In the genomic region with DNA sequence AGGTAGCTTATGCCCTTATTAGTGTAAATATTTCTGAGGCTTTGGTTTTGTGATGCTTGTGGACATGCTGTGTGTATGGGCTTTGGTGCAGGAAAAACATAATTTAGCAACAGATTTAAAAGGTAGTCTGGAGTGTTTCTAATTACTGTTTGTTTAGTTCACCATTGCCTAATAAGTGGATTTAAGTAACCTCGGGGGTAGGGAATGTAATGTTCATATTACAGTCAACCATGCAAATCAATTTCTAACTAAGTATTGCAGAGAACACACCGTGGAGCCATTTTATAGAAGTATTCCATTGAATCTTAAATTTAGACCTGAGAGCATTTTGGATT, we compare ENCODE assay signal across 13 cellular contexts. TPM values are rescaled to one million over a fixed set of nuclear protein-coding genes. Genes with fewer than 3 reads are reported as not detected.
DNase-seq lines count a peak whose midpoint lies in the region; ATAC-seq and TF ChIP-seq lines count a peak whose summit lies in the region.
"Had no signal": no experiment of that assay in that cellular context is flagged by ENCODE, and none has a peak within 500 bp of the region (broad histone marks: within the 10 kb centered on the region; RNA-seq: fewer than 3 reads in every experiment).

No MANE protein-coding gene starts in this region.

- H3K36me3 ChIP-seq in SJCRH30: no peaks in the 10 kb centered on the region
- H3K36me3 ChIP-seq in gastroesophageal sphincter: no peaks in the 10 kb centered on the region
- no peaks in the 10 kb centered on the region for H3K36me3 ChIP-seq in rectal smooth muscle tissue (ENCODE audit: control insufficient read depth, insufficient read depth, low read length)
- no peaks in the 10 kb centered on the region for H3K36me3 ChIP-seq in MG63

- POLR2A ChIA-PET in GM10248 (lab: Yijun Ruan, JAX): no interaction called here

- 48 to 58% methylated on average over 2 of the region's 2 CpGs for WGBS in gastroesophageal sphincter (ENCODE audit: low coverage in 1 of 2), 2 donors

- ATAC-seq in gastroesophageal sphincter: no peak
- ATAC-seq: T-cell had no signal

- TF ChIP-seq CTCF in C4-2B (conservative IDR thresholded peaks at IDR 0.05) (peak; percentile 34), gastroesophageal sphincter (IDR thresholded peaks at IDR 0.05) (no peak), GM10248 (IDR thresholded peaks at IDR 0.05; ENCODE audit: control extremely low read depth, extremely low read depth, low read depth, missing control alignments) (no peak)

- CTCF ChIA-PET in GM10248 (lab: Yijun Ruan, JAX): interaction anchor here (0.8 to 2.6 kb wide), 9 partner anchors 10 to 441 kb away, joined by 3 to 10 read pairs (median 3); no protein-coding TSS in a partner anchor

- H3K27ac ChIP-seq in C4-2B (no peak overlapping the region), SJCRH30 (peak overlapping the region; percentile 0; the same call in 1 of the 2 replicates), gastroesophageal sphincter (peak overlapping the region; percentile 4 to 76 (median 64)), rectal smooth muscle tissue (ENCODE audit: low read depth, low read length) (peak overlapping the region; percentile 51)

- TF ChIP-seq POLR2A in gastroesophageal sphincter (IDR thresholded peaks at IDR 0.05): no peak
- no peak for TF ChIP-seq POLR2A in erythroblast (IDR thresholded peaks at IDR 0.05; ENCODE audit: low read length)

- no peak for TF ChIP-seq EP300 in gastroesophageal sphincter (IDR thresholded peaks at IDR 0.05)

- no peak overlapping the region for H3K9ac ChIP-seq in rectal smooth muscle tissue (ENCODE audit: low read length)

- H3K9me3 ChIP-seq in SJCRH30 (replicated peaks): no peaks in the 10 kb centered on the region
- H3K9me3 ChIP-seq in gastroesophageal sphincter: no peaks in the 10 kb centered on the region
- H3K9me3 ChIP-seq in MG63: no peaks in the 10 kb centered on the region

- no peak overlapping the region for H3K4me3 ChIP-seq in SJCRH30
- H3K4me3 ChIP-seq in gastroesophageal sphincter: no peak overlapping the region
- no peak overlapping the region for H3K4me3 ChIP-seq in rectal smooth muscle tissue (ENCODE audit: low read length)
- no peak overlapping the region for H3K4me3 ChIP-seq in MG63

- DNase-seq in SJCRH30: no peak
- no peak for DNase-seq in activated CD4-positive, alpha-beta T cell treated with anti-CD3 and anti-CD28 coated beads for 4 hours
- DNase-seq in GM10248 (ENCODE audit: extremely low spot score): no peak
- DNase-seq in erythroblast (lab: John Stamatoyannopoulos, UW): no peak
- DNase-seq in MG63: no peak
- DNase-seq: activated CD4-positive, alpha-beta T cell treated with anti-CD3 and anti-CD28 coated beads, Interleukin-2, amount 10 ng/mL, durations not matched to agents 24 days and 14 days; hippocampal formation; stimulated activated CD4-positive, alpha-beta T cell treated with anti-CD3 and anti-CD28 coated beads, Interleukin-4, amount 100 ng/mL, for 4 hours; stimulated activated naive CD4-positive, alpha-beta T cell treated with Interleukin-2 at 50 U/mL for 16 hours; T-cell had no signal

- H3K4me1 ChIP-seq in SJCRH30 (peaks cover 18% of the 10 kb centered on the region), gastroesophageal sphincter (peaks cover 11 to 96% (median 30%) of the 10 kb centered on the region in 3 donors), rectal smooth muscle tissue (ENCODE audit: control insufficient read depth, insufficient read depth, low read length) (peaks cover 17% of the 10 kb centered on the region)

- H3K27me3 ChIP-seq in SJCRH30 (no peaks in the 10 kb centered on the region), gastroesophageal sphincter (no peaks in the 10 kb centered on the region), rectal smooth muscle tissue (ENCODE audit: control insufficient read depth, insufficient read depth, low read length) (no peaks in the 10 kb centered on the region), MG63 (no peaks in the 10 kb centered on the region)

RNA-seq across cellular contexts. Expression of gene ANO6, which starts 53.5 kb away (rescaled TPM):
- 55.1 and 60.7 TPM in 2 replicates for total RNA-seq in SJCRH30 (2014; rRNA removed; shearing (Covaris generic))
- 100 to 1,000 TPM; 117 to 224 (median 170) TPM for total RNA-seq in gastroesophageal sphincter
- total RNA-seq in MG63 (2014; rRNA removed; shearing (Covaris generic); ENCODE audit: low replicate concordance): 20.4 and 33.8 TPM in 2 replicates
